Comparison of ENCODE assay signal across 18 cellular contexts in genomic region chr15:92062505-92062904, GRCh38.
"Had no signal": no experiment of that assay in that cellular context is flagged by ENCODE, and none has a peak within 500 bp of the region (broad histone marks: within the 10 kb centered on the region; RNA-seq: fewer than 3 reads in every experiment).

No MANE protein-coding gene starts in this region.

- H3K9me3 ChIP-seq: esophagus muscularis mucosa, prostate gland, thyroid gland, uterus had no signal

- H3K4me1 ChIP-seq: neural progenitor cell, prostate gland, thyroid gland, uterus had no signal

- H3K27me3 ChIP-seq: esophagus muscularis mucosa, neural progenitor cell, thyroid gland, uterus had no signal

- H3K4me1 Mint-ChIP-seq: activated B cell treated with CpG ODN at 0.5 μM for 24 hours; neural progenitor cell; stimulated activated naive B cell treated with anti-CD40 and anti-IgM and Interleukin-4, amounts not matched to agents 10 μg/mL and 1 μg/mL and 100 μg/mL, for 72 hours had no signal

- ATAC-seq: sciatic nerve; stimulated activated naive B cell treated with anti-CD40 and anti-IgM and Interleukin-4, amounts not matched to agents 10 μg/mL and 1 μg/mL and 100 μg/mL, for 72 hours had no signal

- H3K9me3 Mint-ChIP-seq: activated B cell treated with CpG ODN at 0.5 μM for 24 hours; activated CD4-positive, alpha-beta memory T cell treated with anti-CD3 and anti-CD28 coated beads for 36 hours; activated naive CD4-positive, alpha-beta T cell treated with anti-CD3 and anti-CD28 coated beads for 36 hours; dendritic cell treated with granulocyte-macrophage colony-stimulating factor and Interleukin-4, amounts not matched to agents 40 ng/mL and 50 ng/mL, for 4 days; neural progenitor cell had no signal

- H3K27ac ChIP-seq: esophagus muscularis mucosa, hepatocyte, neural progenitor cell, prostate gland, thyroid gland, uterus had no signal

- H3K4me3 ChIP-seq: esophagus muscularis mucosa, hepatocyte, neural progenitor cell, prostate gland, thyroid gland, uterus had no signal

- H3K27me3 Mint-ChIP-seq: activated B cell treated with CpG ODN at 0.5 μM for 24 hours; activated CD4-positive, alpha-beta memory T cell treated with anti-CD3 and anti-CD28 coated beads for 36 hours; dendritic cell treated with granulocyte-macrophage colony-stimulating factor and Interleukin-4, amounts not matched to agents 40 ng/mL and 50 ng/mL, for 4 days had no signal

- H3K36me3 Mint-ChIP-seq: activated CD4-positive, alpha-beta memory T cell treated with anti-CD3 and anti-CD28 coated beads for 36 hours; neural progenitor cell; stimulated activated naive B cell treated with anti-CD40 and anti-IgM and Interleukin-4, amounts not matched to agents 10 μg/mL and 1 μg/mL and 100 μg/mL, for 72 hours had no signal

- H3K4me3 Mint-ChIP-seq: activated B cell treated with CpG ODN at 0.5 μM for 24 hours; activated CD4-positive, alpha-beta memory T cell treated with anti-CD3 and anti-CD28 coated beads for 36 hours; activated naive CD4-positive, alpha-beta T cell treated with anti-CD3 and anti-CD28 coated beads for 36 hours; dendritic cell treated with granulocyte-macrophage colony-stimulating factor and Interleukin-4, amounts not matched to agents 40 ng/mL and 50 ng/mL, for 4 days; neural progenitor cell; stimulated activated naive B cell treated with anti-CD40 and anti-IgM and Interleukin-4, amounts not matched to agents 10 μg/mL and 1 μg/mL and 100 μg/mL, for 72 hours had no signal

- DNase-seq: activated B cell treated with CpG ODN at 0.5 μM for 24 hours; activated CD4-positive, alpha-beta memory T cell treated with anti-CD3 and anti-CD28 coated beads for 36 hours; activated CD4-positive, alpha-beta T cell treated with anti-CD3 and anti-CD28 coated beads for 4 hours; activated naive CD4-positive, alpha-beta T cell treated with anti-CD3 and anti-CD28 coated beads for 36 hours; activated T-cell treated with anti-CD3 and anti-CD28 coated beads, Interleukin-2, amount 50 U/mL, for 1 hour; effector CD8-positive, alpha-beta T cell; midbrain; stimulated activated naive B cell treated with anti-CD40 and anti-IgM and Interleukin-4, amounts not matched to agents 10 μg/mL and 1 μg/mL and 100 μg/mL, for 72 hours; T-helper 1 cell; T-helper 9 cell; thyroid gland; uterus had no signal

- H3K36me3 ChIP-seq: esophagus muscularis mucosa, neural progenitor cell, prostate gland, thyroid gland, uterus had no signal

- H3K27ac Mint-ChIP-seq: activated B cell treated with CpG ODN at 0.5 μM for 24 hours; activated CD4-positive, alpha-beta memory T cell treated with anti-CD3 and anti-CD28 coated beads for 36 hours; activated naive CD4-positive, alpha-beta T cell treated with anti-CD3 and anti-CD28 coated beads for 36 hours; dendritic cell treated with granulocyte-macrophage colony-stimulating factor and Interleukin-4, amounts not matched to agents 40 ng/mL and 50 ng/mL, for 4 days; neural progenitor cell; stimulated activated naive B cell treated with anti-CD40 and anti-IgM and Interleukin-4, amounts not matched to agents 10 μg/mL and 1 μg/mL and 100 μg/mL, for 72 hours had no signal
